ENCODE assay signal across 13 cellular contexts in genomic region chr3:101567528-101568317, GRCh38. TPM values are rescaled to one million over a fixed set of nuclear protein-coding genes. Genes with fewer than 3 reads are reported as not detected.
DNase-seq lines count a peak whose midpoint lies in the region.
"Had no signal": no experiment of that assay in that cellular context is flagged by ENCODE, and none has a peak within 500 bp of the region (broad histone marks: within the 10 kb centered on the region; RNA-seq: fewer than 3 reads in every experiment).

No MANE protein-coding gene starts in this region.

- H2BK15ac ChIP-seq in mesenchymal stem cell (ENCODE audit: low read depth, poor library complexity, severe bottlenecking) = no peak overlapping the region

- H3K23ac ChIP-seq in mesenchymal stem cell (ENCODE audit: low read length in 2 of 2) = no peak overlapping the region

- H4K8ac ChIP-seq in mesenchymal stem cell (ENCODE audit: low read length) = peak overlapping the region; percentile 7

- in situ Hi-C loops in HAP-1 (cut with MboI; ENCODE audit: low sequenced_read_pairs) = no loop called here

- H2BK5ac ChIP-seq in mesenchymal stem cell (ENCODE audit: low read depth, low read length, poor library complexity, severe bottlenecking) = no peak overlapping the region

- peak overlapping the region in 1 of 2 experiments; percentile 33 for H3K18ac ChIP-seq in mesenchymal stem cell (ENCODE audit: low read depth in 1 of 2, low read length in 2 of 2)

- H3K27me3 ChIP-seq in mesenchymal stem cell (ENCODE audit: control insufficient read depth in 1 of 2, insufficient read depth in 1 of 2, low read length in 2 of 2) (no peaks in the 10 kb centered on the region), HAP-1 (ENCODE audit: low read depth) (no peaks in the 10 kb centered on the region)
- H3K27me3 ChIP-seq: uterus had no signal

- no peak overlapping the region for H3K27ac ChIP-seq in mesenchymal stem cell (ENCODE audit: low read length, poor library complexity, severe bottlenecking)
- H3K27ac ChIP-seq: parathyroid adenoma, uterus had no signal

- no peak overlapping the region for H3K14ac ChIP-seq in mesenchymal stem cell (ENCODE audit: low read length in 2 of 2)

- H3K9ac ChIP-seq in mesenchymal stem cell (ENCODE audit: low read length) = no peak overlapping the region
- H3K9ac ChIP-seq: parathyroid adenoma had no signal

- H3K4me3 ChIP-seq in mesenchymal stem cell (ENCODE audit: insufficient read depth in 1 of 2, low read depth in 1 of 2, low read length in 2 of 2) = no peak overlapping the region
- no peak overlapping the region for H3K4me3 ChIP-seq in HAP-1
- H3K4me3 ChIP-seq: lung, uterus had no signal

- H3K4me1 ChIP-seq in mesenchymal stem cell (ENCODE audit: control insufficient read depth, insufficient read depth, low read depth, low read length) (peaks cover 2% of the 10 kb centered on the region), HAP-1 (peaks cover 10% of the 10 kb centered on the region)

- no peak overlapping the region for H3K4ac ChIP-seq in mesenchymal stem cell (ENCODE audit: low read depth in 1 of 2, low read length in 2 of 2)

- H2BK12ac ChIP-seq in mesenchymal stem cell (ENCODE audit: low read length in 2 of 2) = peak overlapping the region in 1 of 2 experiments; percentile 42

- H3K79me1 ChIP-seq in mesenchymal stem cell (replicated peaks; ENCODE audit: low read length, poor library complexity, severe bottlenecking) = peaks cover 13% of the 10 kb centered on the region

- no peak overlapping the region for H2AK5ac ChIP-seq in mesenchymal stem cell (ENCODE audit: low read length, severe bottlenecking)

- DNase-seq in activated effector memory CD4-positive, alpha-beta T cell treated with anti-CD3 and anti-CD28 coated beads, Interleukin-2, amount 50 U/mL, for 16 hours = peak; percentile 71
- no peak for DNase-seq in activated effector memory CD4-positive, alpha-beta T cell treated with Interleukin-2 at 50 U/mL for 16 hours
- DNase-seq in activated T-cell treated with anti-CD3 and anti-CD28 coated beads for 48 hours (ENCODE audit: low read depth) (peak; percentile 11), mesenchymal stem cell (peak; percentile 74), OCI-M2 (lab: John Stamatoyannopoulos, UW; ENCODE audit: unreplicated experiment) (no peak), HAP-1 (ENCODE audit: low spot score in 2 of 2) (no peak), GF-D8 (lab: John Stamatoyannopoulos, UW) (no peak)
- DNase-seq in stimulated activated CD8-positive, alpha-beta memory T cell treated with anti-CD3 and anti-CD28 coated beads, Interleukin-7, amount 100 ng/mL, for 4 hours (ENCODE audit: low read depth in 2 of 2) = peak; percentile 11 to 40
- DNase-seq: GDM1, RPMI8226, uterus had no signal

- WGBS in mesenchymal stem cell = 73% methylated on average over 5 of the region's 6 CpGs

- no peak overlapping the region for H4K91ac ChIP-seq in mesenchymal stem cell (ENCODE audit: low read length)

- H3K9me3 ChIP-seq in mesenchymal stem cell (ENCODE audit: control insufficient read depth, low read length) (no peaks in the 10 kb centered on the region), HAP-1 (no peaks in the 10 kb centered on the region)
- H3K9me3 ChIP-seq: uterus had no signal

- H3K36me3 ChIP-seq in mesenchymal stem cell (ENCODE audit: control insufficient read depth in 1 of 2, insufficient read depth in 2 of 2, low read depth in 1 of 2, low read length in 2 of 2) (peaks cover 6 to 30% of the 10 kb centered on the region in 2 experiments), HAP-1 (replicated peaks) (peaks cover 20% of the 10 kb centered on the region)
- H3K36me3 ChIP-seq: uterus had no signal

- H2BK120ac ChIP-seq in mesenchymal stem cell (ENCODE audit: low read depth, low read length) = no peak overlapping the region

- no peak overlapping the region for H3K4me2 ChIP-seq in mesenchymal stem cell (ENCODE audit: low read length, poor library complexity, severe bottlenecking)

- no peak overlapping the region for H2AFZ ChIP-seq in mesenchymal stem cell (ENCODE audit: low read depth, low read length)
- H2AFZ ChIP-seq: parathyroid adenoma had no signal

RNA-seq across cellular contexts. Expression of gene TRMT10C, which starts 6.1 kb away (rescaled TPM):
- polyA plus RNA-seq in mesenchymal stem cell (2013, experiment 1 of 2) = 32.9 TPM
- polyA plus RNA-seq in mesenchymal stem cell (2013, experiment 2 of 2) = 33.6 TPM

RNA-seq across cellular contexts. Expression of gene PCNP, which starts 6.3 kb away (rescaled TPM):
- polyA plus RNA-seq in mesenchymal stem cell (2013, experiment 1 of 2) = 90.4 TPM
- 93.9 TPM for polyA plus RNA-seq in mesenchymal stem cell (2013, experiment 2 of 2)

RNA-seq across cellular contexts. Expression of gene SENP7, which starts 54.7 kb away (rescaled TPM):
- polyA plus RNA-seq in mesenchymal stem cell (2013, experiment 1 of 2) = 7.4 TPM
- polyA plus RNA-seq in mesenchymal stem cell (2013, experiment 2 of 2) = 7.3 TPM

Comparison
In these comparisons a context has a peak if more than half of its experiments do, and no peak if none do; other contexts are left out.
1. DNase-seq: peak in activated effector memory CD4-positive, alpha-beta T cell treated with anti-CD3 and anti-CD28 coated beads, Interleukin-2, amount 50 U/mL, for 16 hours (single experiment), activated T-cell treated with anti-CD3 and anti-CD28 coated beads for 48 hours (single experiment), mesenchymal stem cell (single experiment) and stimulated activated CD8-positive, alpha-beta memory T cell treated with anti-CD3 and anti-CD28 coated beads, Interleukin-7, amount 100 ng/mL, for 4 hours (2 of 2); none in activated effector memory CD4-positive, alpha-beta T cell treated with Interleukin-2 at 50 U/mL for 16 hours (single experiment), OCI-M2 (single experiment), HAP-1 (0 of 2) and GF-D8 (single experiment).